Comparison of ENCODE assay signal across 29 cellular contexts in the genomic region with DNA sequence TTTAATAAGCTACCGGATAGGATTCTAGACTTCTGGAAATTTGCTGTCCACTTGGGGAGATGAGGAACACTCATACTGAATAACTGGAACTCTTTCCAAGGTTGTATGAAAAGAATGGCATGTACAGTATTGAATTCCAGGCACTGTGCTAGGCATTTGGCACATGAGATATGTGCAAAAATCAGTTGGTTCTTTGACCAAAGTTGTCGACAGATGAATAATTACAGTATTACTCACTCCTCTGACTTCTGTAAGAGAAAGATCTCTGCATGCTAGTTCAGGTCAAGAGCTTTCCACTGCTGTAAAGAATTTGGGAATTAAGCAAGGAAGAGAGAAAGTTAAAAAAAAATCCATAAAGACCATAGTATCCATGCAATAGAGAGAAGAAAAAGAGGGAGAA.
"Had no signal": no experiment of that assay in that cellular context is flagged by ENCODE, and none has a peak within 500 bp of the region (broad histone marks: within the 10 kb centered on the region; RNA-seq: fewer than 3 reads in every experiment).

No MANE protein-coding gene starts in this region.

- H3K9me3 Mint-ChIP-seq: natural killer cell treated with Interleukin-12 subunit alpha and Interleukin-12 subunit beta and Interleukin-15 and Interleukin-18, amount 100 ng/mL, for 72 hours had no signal

- H3K9me3 ChIP-seq: colonic mucosa, mucosa of descending colon, neutrophil, right lobe of liver, thoracic aorta had no signal

- H3K4me3 ChIP-seq: colonic mucosa, lung, mucosa of descending colon, right lobe of liver, thoracic aorta, tibial nerve, upper lobe of left lung had no signal

- H3K4me1 Mint-ChIP-seq: immature natural killer cell; mesothelial cell of epicardium; naive B cell; neural crest cell; stimulated activated naive B cell treated with anti-CD40 and anti-IgM and Interleukin-4, amounts not matched to agents 10 μg/mL and 1 μg/mL and 100 μg/mL, for 72 hours had no signal

- H3K4me3 Mint-ChIP-seq: dendritic cell treated with granulocyte-macrophage colony-stimulating factor and Interleukin-4, amounts not matched to agents 40 ng/mL and 50 ng/mL, for 4 days; immature natural killer cell; mesothelial cell of epicardium; naive B cell; natural killer cell treated with Interleukin-12 subunit alpha and Interleukin-12 subunit beta and Interleukin-15 and Interleukin-18, amount 100 ng/mL, for 72 hours; neural crest cell; stimulated activated naive B cell treated with anti-CD40 and anti-IgM and Interleukin-4, amounts not matched to agents 10 μg/mL and 1 μg/mL and 100 μg/mL, for 72 hours; stimulated activated naive CD8-positive, alpha-beta T cell treated with anti-CD3 and anti-CD28 coated beads, Interleukin-15, Interleukin-2, amounts not matched to agents 100 ng/mL and 50 ng/mL, for 24 hours had no signal

- H3K27me3 Mint-ChIP-seq: naive B cell; stimulated activated naive B cell treated with anti-CD40 and anti-IgM and Interleukin-4, amounts not matched to agents 10 μg/mL and 1 μg/mL and 100 μg/mL, for 72 hours; stimulated activated naive CD8-positive, alpha-beta T cell treated with anti-CD3 and anti-CD28 coated beads, Interleukin-15, Interleukin-2, amounts not matched to agents 100 ng/mL and 50 ng/mL, for 24 hours had no signal

- H3K4me1 ChIP-seq: colonic mucosa, parathyroid adenoma, right lobe of liver, tibial nerve, upper lobe of left lung had no signal

- H3K27me3 ChIP-seq: colonic mucosa, neutrophil, right lobe of liver, tibial nerve, upper lobe of left lung had no signal

- FAIRE-seq: endothelial cell of umbilical vein, small intestine, urothelium cell line had no signal

- ATAC-seq: left lobe of liver; mucosa of descending colon; natural killer cell treated with Interleukin-12 subunit alpha and Interleukin-12 subunit beta and Interleukin-15 and Interleukin-18, amount 100 ng/mL, for 72 hours; right lobe of liver; stimulated activated naive B cell treated with anti-CD40 and anti-IgM and Interleukin-4, amounts not matched to agents 10 μg/mL and 1 μg/mL and 100 μg/mL, for 72 hours had no signal

- H3K9ac ChIP-seq: parathyroid adenoma had no signal

- H3K27ac ChIP-seq: colonic mucosa, neutrophil, parathyroid adenoma, right lobe of liver, thoracic aorta, tibial nerve, upper lobe of left lung had no signal

- H3K79me2 ChIP-seq: parathyroid adenoma had no signal

- H2AFZ ChIP-seq: parathyroid adenoma had no signal

- H3K36me3 ChIP-seq: colonic mucosa, neutrophil, right lobe of liver, thoracic aorta, tibial nerve, upper lobe of left lung had no signal

- H3K36me3 Mint-ChIP-seq: mesothelial cell of epicardium; naive B cell; natural killer cell treated with Interleukin-12 subunit alpha and Interleukin-12 subunit beta and Interleukin-15 and Interleukin-18, amount 100 ng/mL, for 72 hours; stimulated activated naive B cell treated with anti-CD40 and anti-IgM and Interleukin-4, amounts not matched to agents 10 μg/mL and 1 μg/mL and 100 μg/mL, for 72 hours had no signal

- DNase-seq: colonic mucosa; effector memory CD4-positive, alpha-beta T cell; foreskin melanocyte; hypothalamus; immature natural killer cell; islet precursor cell; mesenchymal stem cell; mucosa of descending colon; naive B cell; right lobe of liver; small intestine; stimulated activated CD4-positive, alpha-beta T cell treated with anti-CD3 and anti-CD28 coated beads, Interleukin-15, amount 100 ng/mL, for 24 hours; stimulated activated CD4-positive, alpha-beta T cell treated with anti-CD3 and anti-CD28 coated beads, Interleukin-2, amount 100 ng/mL, for 48 hours; stimulated activated naive B cell treated with anti-CD40 and anti-IgM and Interleukin-4, amounts not matched to agents 10 μg/mL and 1 μg/mL and 100 μg/mL, for 72 hours; upper lobe of left lung had no signal

- H3K27ac Mint-ChIP-seq: dendritic cell treated with granulocyte-macrophage colony-stimulating factor and Interleukin-4, amounts not matched to agents 40 ng/mL and 50 ng/mL, for 4 days; immature natural killer cell; mesothelial cell of epicardium; naive B cell; natural killer cell treated with Interleukin-12 subunit alpha and Interleukin-12 subunit beta and Interleukin-15 and Interleukin-18, amount 100 ng/mL, for 72 hours; progenitor cell of endocrine pancreas; stimulated activated naive B cell treated with anti-CD40 and anti-IgM and Interleukin-4, amounts not matched to agents 10 μg/mL and 1 μg/mL and 100 μg/mL, for 72 hours; stimulated activated naive CD8-positive, alpha-beta T cell treated with anti-CD3 and anti-CD28 coated beads, Interleukin-15, Interleukin-2, amounts not matched to agents 100 ng/mL and 50 ng/mL, for 24 hours had no signal
